In genomic region chr1:16167331-16168143, GRCh38 we compare ENCODE assay signal across 8 cellular contexts. TPM values are rescaled to one million over a fixed set of nuclear protein-coding genes. Genes with fewer than 3 reads are reported as not detected.
DNase-seq lines count a peak whose midpoint lies in the region; ATAC-seq, FAIRE-seq and TF ChIP-seq lines count a peak whose summit lies in the region.

No MANE protein-coding gene starts in this region.

- H3K27me3 Mint-ChIP-seq in astrocyte (ENCODE audit: low read depth, unreplicated experiment), result peaks cover 7% of the 10 kb centered on the region

- H3K4me1 Mint-ChIP-seq in astrocyte (ENCODE audit: low read depth, unreplicated experiment), result peaks cover 33% of the 10 kb centered on the region

- peak overlapping the region; percentile 4 for H3K27ac Mint-ChIP-seq in astrocyte (ENCODE audit: unreplicated experiment)

- H3K9me3 ChIP-seq in astrocyte (ENCODE audit: insufficient read depth, low read depth, low read length), result no peaks in the 10 kb centered on the region

- no peaks in the 10 kb centered on the region for H4K20me1 ChIP-seq in astrocyte (ENCODE audit: insufficient read depth, low read length)

- FAIRE-seq in astrocyte (lab: Jason Lieb, UNC), result no peak

- peak overlapping the region; percentile 65 for H3K9ac ChIP-seq in astrocyte (ENCODE audit: low read length)

- H2AFZ ChIP-seq in astrocyte (ENCODE audit: low read depth, low read length), result peak overlapping the region; percentile 56

- H3K27me3 ChIP-seq in astrocyte (ENCODE audit: insufficient read depth, low read length), result no peaks in the 10 kb centered on the region

- H3K4me2 ChIP-seq in astrocyte (ENCODE audit: low read length), result peak overlapping the region; percentile 82

- ATAC-seq in GM21528 (IDR thresholded peaks at IDR 0.05; ENCODE audit: low FRiP score, unreplicated experiment) (peak; percentile 68), GM21723 (IDR thresholded peaks at IDR 0.05; ENCODE audit: unreplicated experiment) (no peak), GM18873 (IDR thresholded peaks at IDR 0.05; ENCODE audit: low FRiP score, unreplicated experiment) (no peak)

- peak overlapping the region; percentile 48 for H3K4me3 ChIP-seq in astrocyte (ENCODE audit: insufficient read depth, low read depth, low read length)

- no peak for TF ChIP-seq CTCF in 22Rv1 (IDR thresholded peaks at IDR 0.05)
- TF ChIP-seq CTCF in astrocyte (IDR thresholded peaks at IDR 0.05; ENCODE audit: insufficient read depth, low read depth, low read length), result no peak

- no peaks in the 10 kb centered on the region for H3K36me3 Mint-ChIP-seq in astrocyte (ENCODE audit: low read depth, unreplicated experiment)

- DNase-seq in T follicular helper cell (ENCODE audit: low read depth) (peak; percentile 50), astrocyte (ENCODE audit: low read depth) (no peak), iPS-NIHi7 (ENCODE audit: extremely low spot score) (peak; percentile 92)
- DNase-seq in stimulated activated CD4-positive, alpha-beta T cell treated with anti-CD3 and anti-CD28 coated beads, Interleukin-4, amount 100 ng/mL, for 24 hours, result peak; percentile 64

- no peaks in the 10 kb centered on the region for H3K9me3 Mint-ChIP-seq in astrocyte (ENCODE audit: unreplicated experiment)

- no peaks in the 10 kb centered on the region for H3K36me3 ChIP-seq in astrocyte (ENCODE audit: insufficient read depth, low read length)

- no peaks in the 10 kb centered on the region for H3K79me2 ChIP-seq in astrocyte (ENCODE audit: insufficient read depth, low read length)

- H3K4me1 ChIP-seq in astrocyte (ENCODE audit: insufficient read depth, low read length), result peaks cover 15% of the 10 kb centered on the region

- H3K4me3 Mint-ChIP-seq in astrocyte (ENCODE audit: unreplicated experiment), result peak overlapping the region; percentile 67

- H3K27ac ChIP-seq in 22Rv1 (0 out of 2 replicates have a peak overlapping the region, but pooled peaks have one; percentile 4), astrocyte (ENCODE audit: low read depth, low read length) (no peak overlapping the region)

RNA-seq across cellular contexts. Expression of gene EPHA2, which starts 11.7 kb away (rescaled TPM):
- total RNA-seq in astrocyte, result 117 and 140 TPM in 2 replicates

RNA-seq across cellular contexts. Expression of gene ARHGEF19, which starts 44.9 kb away (rescaled TPM):
- total RNA-seq in astrocyte, result 5.7 and 7.4 TPM in 2 replicates
